In genomic region chr3:150013801-150014200, GRCh38 we compare ENCODE assay signal across 31 cellular contexts.
"Had no signal": no experiment of that assay in that cellular context is flagged by ENCODE, and none has a peak within 500 bp of the region (broad histone marks: within the 10 kb centered on the region; RNA-seq: fewer than 3 reads in every experiment).

No MANE protein-coding gene starts in this region.

- DNase-seq: activated effector memory CD4-positive, alpha-beta T cell treated with anti-CD3 and anti-CD28 coated beads, Interleukin-2, amount 50 U/mL, for 16 hours; activated effector memory CD4-positive, alpha-beta T cell treated with Interleukin-2 at 50 U/mL for 16 hours; activated gamma-delta T cell; activated gamma-delta T cell treated with Interleukin-2 at 50 U/mL for 16 hours; activated naive CD4-positive, alpha-beta T cell; activated naive CD4-positive, alpha-beta T cell treated with anti-CD3 and anti-CD28 coated beads for 36 hours; activated naive CD4-positive, alpha-beta T cell treated with anti-CD3 and anti-CD28 coated beads, Interleukin-2, amount 10 ng/mL, durations not matched to agents 7 days and 5 days; activated naive CD4-positive, alpha-beta T cell treated with anti-CD3 and anti-CD28 coated beads, Interleukin-2, amount 50 U/mL, for 16 hours; activated naive CD4-positive, alpha-beta T cell treated with Interleukin-2 at 50 U/mL for 16 hours; activated naive CD8-positive, alpha-beta T cell treated with anti-CD3 and anti-CD28 coated beads for 36 hours; activated naive CD8-positive, alpha-beta T cell treated with anti-CD3 and anti-CD28 coated beads, Interleukin-2, amount 10 ng/mL, durations not matched to agents 7 days and 5 days; activated naive CD8-positive, alpha-beta T cell treated with anti-CD3 and anti-CD28 coated beads, Interleukin-2, amount 50 U/mL, for 24 hours; activated T-cell treated with anti-CD3 and anti-CD28 coated beads, Interleukin-2, amount 50 U/mL, for 1 hour; activated T-cell treated with anti-CD3 and anti-CD28 coated beads, Interleukin-2, amount 50 U/mL, for 24 hours; activated T-cell treated with anti-CD3 and anti-CD28 coated beads, Interleukin-2, amount 50 U/mL, for 4 hours; activated T-cell treated with anti-CD3 and anti-CD28 coated beads, Interleukin-2, amount 50 U/mL, for 72 hours; adrenal gland; amniotic stem cell; amygdala; anterior cingulate cortex; aorta; body of pancreas; brain microvascular endothelial cell; caudate nucleus; central memory CD4-positive, alpha-beta T cell; cerebellar nuclear complex had no signal

- H3K36me3 ChIP-seq: adrenal gland, ascending aorta, brain microvascular endothelial cell, breast epithelium, cardiac muscle cell had no signal

- H3K27me3 ChIP-seq: adrenal gland, ascending aorta, body of pancreas, brain microvascular endothelial cell, breast epithelium, cardiac muscle cell had no signal

- H3K4me1 ChIP-seq: adrenal gland, ascending aorta, body of pancreas, breast epithelium had no signal

- H3K9me3 ChIP-seq: adrenal gland, ascending aorta, body of pancreas, breast epithelium had no signal

- ATAC-seq: activated naive CD4-positive, alpha-beta T cell treated with anti-CD3 and anti-CD28 coated beads, Interleukin-2, amount 50 U/mL, for 72 hours; activated naive CD8-positive, alpha-beta T cell treated with anti-CD3 and anti-CD28 coated beads, Interleukin-2, amount 50 U/mL, for 24 hours; activated T-cell treated with anti-CD3 and anti-CD28 coated beads, Interleukin-2, amount 50 U/mL, for 4 hours; activated T-cell treated with anti-CD3 and anti-CD28 coated beads, Interleukin-2, amount 50 U/mL, for 72 hours; activated T-helper 17 cell treated with anti-CD3 and anti-CD28 coated beads, Interleukin-2, amount 50 U/mL, for 72 hours; body of pancreas had no signal

- H3K4me3 ChIP-seq: adrenal gland, ascending aorta, body of pancreas, breast epithelium, cardiac muscle cell had no signal

- H3K27ac ChIP-seq: adrenal gland, ascending aorta, body of pancreas, brain microvascular endothelial cell, breast epithelium, cardiac muscle cell had no signal
